11 cellular contexts compared by ENCODE assay signal in the genomic region with DNA sequence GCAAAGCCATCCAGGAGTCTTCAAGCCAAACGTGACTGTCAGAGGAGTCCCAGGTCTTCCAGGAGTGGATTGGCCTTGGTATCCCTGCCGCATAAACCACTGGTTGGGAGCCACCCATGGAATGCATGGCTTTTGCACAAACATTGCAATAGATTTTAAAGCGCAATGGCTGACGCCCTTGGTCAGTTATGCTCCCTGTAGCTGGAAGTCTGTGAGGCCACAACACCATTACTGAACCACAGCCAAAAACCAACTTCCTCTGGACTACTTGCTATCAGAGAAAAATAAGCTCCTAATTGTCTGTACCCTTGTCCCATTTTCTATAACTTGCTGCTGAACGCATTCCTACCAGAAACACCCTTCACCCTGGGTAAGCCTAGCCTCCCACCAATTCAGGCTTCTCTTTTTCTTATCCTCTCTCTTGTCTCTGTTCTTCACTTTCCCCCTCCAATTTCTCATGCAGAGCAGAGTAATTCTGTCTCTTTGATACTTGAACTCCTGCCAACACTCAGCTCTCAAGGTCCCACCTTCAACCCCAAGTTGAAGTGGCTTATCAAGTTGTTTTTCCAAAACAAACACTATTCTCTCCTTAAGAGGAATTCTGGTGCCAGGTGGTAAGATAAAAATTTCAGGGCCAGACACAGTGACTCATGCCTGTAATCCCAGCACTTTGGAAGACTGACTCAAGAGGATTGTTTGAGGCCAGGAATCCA.
DNase-seq lines count a peak whose midpoint lies in the region; ATAC-seq and TF ChIP-seq lines count a peak whose summit lies in the region.
"Had no signal": no experiment of that assay in that cellular context is flagged by ENCODE, and none has a peak within 500 bp of the region (broad histone marks: within the 10 kb centered on the region; RNA-seq: fewer than 3 reads in every experiment).

No MANE protein-coding gene starts in this region.

- peaks cover 2% of the 10 kb centered on the region for H3K9me3 Mint-ChIP-seq in activated T-helper 1 cell treated with anti-CD3 and anti-CD28 coated beads, Interleukin-12 subunit alpha, Interleukin-12 subunit beta, Interleukin-2, Interleukin-4 antibody, amounts not matched to agents 30 ng/mL and 10 ng/mL and 1 ng/mL, durations not matched to agents 14 hours and 24 hours and 36 hours
- H3K9me3 Mint-ChIP-seq: central memory CD8-positive, alpha-beta T cell had no signal

- no peak overlapping the region for H3K27ac Mint-ChIP-seq in activated T-helper 1 cell treated with anti-CD3 and anti-CD28 coated beads, Interleukin-12 subunit alpha, Interleukin-12 subunit beta, Interleukin-2, Interleukin-4 antibody, amounts not matched to agents 30 ng/mL and 10 ng/mL and 1 ng/mL, durations not matched to agents 14 hours and 24 hours and 36 hours

- peaks cover 4% of the 10 kb centered on the region for H3K27me3 Mint-ChIP-seq in activated T-helper 1 cell treated with anti-CD3 and anti-CD28 coated beads, Interleukin-12 subunit alpha, Interleukin-12 subunit beta, Interleukin-2, Interleukin-4 antibody, amounts not matched to agents 30 ng/mL and 10 ng/mL and 1 ng/mL, durations not matched to agents 14 hours and 24 hours and 36 hours (ENCODE audit: insufficient read depth)

- H3K9me3 ChIP-seq in MG63, result no peaks in the 10 kb centered on the region

- H3K4me1 Mint-ChIP-seq in activated T-helper 1 cell treated with anti-CD3 and anti-CD28 coated beads, Interleukin-12 subunit alpha, Interleukin-12 subunit beta, Interleukin-2, Interleukin-4 antibody, amounts not matched to agents 30 ng/mL and 10 ng/mL and 1 ng/mL, durations not matched to agents 14 hours and 24 hours and 36 hours (ENCODE audit: low read depth), result no peaks in the 10 kb centered on the region
- H3K4me1 Mint-ChIP-seq: central memory CD8-positive, alpha-beta T cell had no signal

- no peaks in the 10 kb centered on the region for H3K36me3 ChIP-seq in MG63
- H3K36me3 ChIP-seq: heart left ventricle had no signal

- DNase-seq in DMS53 treated with DMSO at 0.1 percent for 48 hours (lab: John Stamatoyannopoulos, UW; ENCODE audit: unreplicated experiment), result peak; percentile 7
- peak; percentile 40 for DNase-seq in MG63
- DNase-seq in iris pigment epithelial cell (ENCODE audit: low read depth), result peak; percentile 57
- DNase-seq in Ammon's horn (ENCODE audit: low spot score), result no peak
- DNase-seq in GM13976 (ENCODE audit: low spot score), result no peak
- DNase-seq in activated T-helper 1 cell treated with anti-CD3 and anti-CD28 coated beads, Interleukin-12 subunit alpha, Interleukin-12 subunit beta, Interleukin-2, Interleukin-4 antibody, amounts not matched to agents 30 ng/mL and 10 ng/mL and 1 ng/mL, durations not matched to agents 14 hours and 24 hours and 36 hours (ENCODE audit: low spot score), result no peak
- DNase-seq: heart left ventricle, NCI-H526 treated with DMSO at 0.1 percent for 48 hours had no signal

- no peak overlapping the region for H3K4me3 Mint-ChIP-seq in activated T-helper 1 cell treated with anti-CD3 and anti-CD28 coated beads, Interleukin-12 subunit alpha, Interleukin-12 subunit beta, Interleukin-2, Interleukin-4 antibody, amounts not matched to agents 30 ng/mL and 10 ng/mL and 1 ng/mL, durations not matched to agents 14 hours and 24 hours and 36 hours
- H3K4me3 Mint-ChIP-seq: central memory CD8-positive, alpha-beta T cell had no signal

- H3K27me3 ChIP-seq in MG63, result no peaks in the 10 kb centered on the region
- H3K27me3 ChIP-seq: heart left ventricle had no signal

- intact Hi-C loops in activated T-helper 1 cell treated with anti-CD3 and anti-CD28 coated beads, Interleukin-12 subunit alpha, Interleukin-12 subunit beta, Interleukin-2, Interleukin-4 antibody, amounts not matched to agents 30 ng/mL and 10 ng/mL and 1 ng/mL, durations not matched to agents 14 hours and 24 hours and 36 hours (cut with micrococcal nuclease), result no loop called here

- ATAC-seq in SK-N-SH treated with all-trans-retinoic acid at 6 μM for 48 hours (peak; percentile 51; the same call in 2 of the 3 replicates), HG02938 (IDR thresholded peaks at IDR 0.05; ENCODE audit: unreplicated experiment) (no peak)

- H3K4me3 ChIP-seq in MG63, result no peak overlapping the region
- H3K4me3 ChIP-seq: heart left ventricle had no signal

- in situ Hi-C loops in GM13976 (cut with MboI; ENCODE audit: low sequenced_read_pairs, unreplicated experiment), result no loop called here

- H3K36me3 Mint-ChIP-seq in activated T-helper 1 cell treated with anti-CD3 and anti-CD28 coated beads, Interleukin-12 subunit alpha, Interleukin-12 subunit beta, Interleukin-2, Interleukin-4 antibody, amounts not matched to agents 30 ng/mL and 10 ng/mL and 1 ng/mL, durations not matched to agents 14 hours and 24 hours and 36 hours (ENCODE audit: low read depth), result no peaks in the 10 kb centered on the region

- no peak for TF ChIP-seq CTCF in GM13976 (IDR thresholded peaks at IDR 0.05; ENCODE audit: borderline replicate concordance, control extremely low read depth, extremely low read depth, insufficient read depth, missing control alignments)

TF ChIP-seq in SK-N-SH treated with all-trans-retinoic acid at 6 μM for 48 hours, 23 proteins besides CTCF, POLR2A, EP300 and RAD21:
- peak; percentile 81 for TF ChIP-seq ISL1 (CRISPR knock-in tag; IDR thresholded peaks at IDR 0.05)
- no peak for TF ChIP-seq GLIS3 (CRISPR knock-in tag; IDR thresholded peaks at IDR 0.05)

Comparison
In these comparisons a context has a peak if more than half of its experiments do, and no peak if none do; other contexts are left out.
1. DNase-seq: peak in DMS53 treated with DMSO at 0.1 percent for 48 hours (single experiment), MG63 (single experiment) and iris pigment epithelial cell (single experiment); none in Ammon's horn (single experiment), GM13976 (single experiment) and activated T-helper 1 cell treated with anti-CD3 and anti-CD28 coated beads, Interleukin-12 subunit alpha, Interleukin-12 subunit beta, Interleukin-2, Interleukin-4 antibody, amounts not matched to agents 30 ng/mL and 10 ng/mL and 1 ng/mL, durations not matched to agents 14 hours and 24 hours and 36 hours (single experiment).